Comparison of ENCODE assay signal across 18 cellular contexts in genomic region chr7:883029-884021, GRCh38. TPM values are rescaled to one million over a fixed set of nuclear protein-coding genes. Genes with fewer than 3 reads are reported as not detected.
A peak's percentile ranks its signal among the peaks of the same experiment; 100 is the strongest.
DNase-seq lines count a peak whose midpoint lies in the region; ATAC-seq and TF ChIP-seq lines count a peak whose summit lies in the region.
"Had no signal": no experiment of that assay in that cellular context is flagged by ENCODE, and none has a peak within 500 bp of the region (broad histone marks: within the 10 kb centered on the region; RNA-seq: fewer than 3 reads in every experiment).

No MANE protein-coding gene starts in this region.

- intact Hi-C loops in Right ventricle myocardium inferior (cut with DNase I) = loop anchor here (10.0 kb wide), 1 partner anchor 291 kb away; no protein-coding TSS in a partner anchor
- intact Hi-C loops in cardiac septum (cut with DNase I) = no loop called here

- no peaks in the 10 kb centered on the region for H3K9me3 Mint-ChIP-seq in endodermal cell
- H3K9me3 Mint-ChIP-seq in mesothelial cell of epicardium = no peaks in the 10 kb centered on the region
- H3K9me3 Mint-ChIP-seq in type B pancreatic cell = no peaks in the 10 kb centered on the region
- no peaks in the 10 kb centered on the region for H3K9me3 Mint-ChIP-seq in osteocyte (ENCODE audit: unreplicated experiment)

- peak; percentile 69 for DNase-seq in Right ventricle myocardium inferior (ENCODE audit: missing footprints)
- DNase-seq in cardiac septum (ENCODE audit: low spot score) = no peak
- no peak for DNase-seq in endodermal cell
- no peak for DNase-seq in mesothelial cell of epicardium (ENCODE audit: low spot score in 2 of 2, unreplicated experiment in 2 of 2)
- no peak for DNase-seq in type B pancreatic cell (ENCODE audit: extremely low spot score, unreplicated experiment)
- DNase-seq in ecto neural progenitor cell (ENCODE audit: low spot score) = no peak
- no peak for DNase-seq in osteocyte (ENCODE audit: extremely low spot score, unreplicated experiment)
- no peak for DNase-seq in NCI-H510A treated with DMSO at 0.1 percent for 48 hours (lab: John Stamatoyannopoulos, UW)
- DNase-seq: activated T-cell treated with anti-CD3 and anti-CD28 coated beads, Interleukin-2, amount 50 U/mL, for 48 hours; DMS153; effector memory CD4-positive, alpha-beta T cell; Kasumi-1; NCI-H1930; OCI-M1; SW 1271 had no signal

- H3K36me3 Mint-ChIP-seq in endodermal cell (ENCODE audit: low read depth) (peaks cover 21% of the 10 kb centered on the region), mesothelial cell of epicardium (peaks cover 5% of the 10 kb centered on the region), type B pancreatic cell (peaks cover 8% of the 10 kb centered on the region), osteocyte (ENCODE audit: unreplicated experiment) (peaks cover 7% of the 10 kb centered on the region)

- H3K36me3 ChIP-seq in endodermal cell (ENCODE audit: control insufficient read depth, insufficient read depth, low read length) = peaks cover 35% of the 10 kb centered on the region

- H3K4me3 Mint-ChIP-seq in endodermal cell (no peak overlapping the region), mesothelial cell of epicardium (no peak overlapping the region), type B pancreatic cell (peak overlapping the region; percentile 29), osteocyte (ENCODE audit: unreplicated experiment) (no peak overlapping the region)

- peak; percentile 38 for ATAC-seq in Right ventricle myocardium inferior

- no peaks in the 10 kb centered on the region for H3K9me3 ChIP-seq in endodermal cell (ENCODE audit: control insufficient read depth, low read length)
- H3K9me3 ChIP-seq: ascending aorta, prostate gland had no signal

- H3K27me3 ChIP-seq in endodermal cell (ENCODE audit: control insufficient read depth, insufficient read depth, low read length, poor library complexity, severe bottlenecking) = no peaks in the 10 kb centered on the region
- H3K27me3 ChIP-seq: ascending aorta had no signal

- H3K4me1 ChIP-seq in endodermal cell (ENCODE audit: control insufficient read depth, insufficient read depth, low read length) = no peaks in the 10 kb centered on the region

- no peak overlapping the region for H3K9ac ChIP-seq in endodermal cell (ENCODE audit: extremely low read depth, low read length, poor library complexity, severe bottlenecking)

- H3K4me1 Mint-ChIP-seq in endodermal cell = peaks cover 6% of the 10 kb centered on the region
- H3K4me1 Mint-ChIP-seq in mesothelial cell of epicardium = peaks cover 4% of the 10 kb centered on the region
- H3K4me1 Mint-ChIP-seq in type B pancreatic cell (ENCODE audit: unreplicated experiment) = peaks cover 17% of the 10 kb centered on the region
- peaks cover 19% of the 10 kb centered on the region for H3K4me1 Mint-ChIP-seq in osteocyte (ENCODE audit: unreplicated experiment)

- 95 to 98% methylated on average over 48 to 51 of the region's 51 CpGs for WGBS in endodermal cell (ENCODE audit: insufficient coverage in 1 of 2, insufficient read length in 1 of 2), 2 experiments

- H3K27ac Mint-ChIP-seq in endodermal cell = peak overlapping the region; percentile 48
- peak overlapping the region; percentile 19 for H3K27ac Mint-ChIP-seq in mesothelial cell of epicardium
- peak overlapping the region; percentile 78 for H3K27ac Mint-ChIP-seq in type B pancreatic cell
- no peak overlapping the region for H3K27ac Mint-ChIP-seq in osteocyte (ENCODE audit: unreplicated experiment)

- no peak overlapping the region for H3K4me3 ChIP-seq in endodermal cell (ENCODE audit: low read length)
- H3K4me3 ChIP-seq: ascending aorta, lung, prostate gland had no signal

- TF ChIP-seq CTCF in endodermal cell (conservative IDR thresholded peaks at IDR 0.05) (no peak), mesothelial cell of epicardium (IDR thresholded peaks at IDR 0.05; ENCODE audit: unreplicated experiment) (no peak), type B pancreatic cell (conservative IDR thresholded peaks at IDR 0.05) (no peak), osteocyte (IDR thresholded peaks at IDR 0.05) (no peak)

- no peak overlapping the region for H3K27ac ChIP-seq in endodermal cell (ENCODE audit: low read depth, low read length)
- H3K27ac ChIP-seq: ascending aorta had no signal

- H3K27me3 Mint-ChIP-seq in endodermal cell (ENCODE audit: insufficient read depth) (no peaks in the 10 kb centered on the region), mesothelial cell of epicardium (ENCODE audit: low read depth) (no peaks in the 10 kb centered on the region), type B pancreatic cell (no peaks in the 10 kb centered on the region), osteocyte (ENCODE audit: unreplicated experiment) (no peaks in the 10 kb centered on the region)

RNA-seq across cellular contexts. Expression of gene GET4, which starts 7.0 kb away (rescaled TPM):
- total RNA-seq in Right ventricle myocardium inferior (19.1 TPM), cardiac septum (21.3 TPM), endodermal cell (10 to 100 TPM; 73.3 to 84.3 TPM), mesothelial cell of epicardium (67.9 to 77.6 TPM (median 72.2 TPM) in 3 replicates), type B pancreatic cell (ENCODE audit: low replicate concordance) (46.3 and 50.0 TPM in 2 replicates), osteocyte (33.7 and 36.4 TPM in 2 replicates)
- polyA plus RNA-seq in endodermal cell (2013, experiment 1 of 2) = 49.1 TPM
- 46.6 TPM for polyA plus RNA-seq in endodermal cell (2013, experiment 2 of 2)

RNA-seq across cellular contexts. Expression of gene SUN1, which starts 51.0 kb away (rescaled TPM):
- total RNA-seq in Right ventricle myocardium inferior (176 TPM), cardiac septum (153 TPM), endodermal cell (100 to 1,000 TPM; 133 to 136 TPM), mesothelial cell of epicardium (199 to 201 TPM (median 200 TPM) in 3 replicates), type B pancreatic cell (ENCODE audit: low replicate concordance) (121 and 146 TPM in 2 replicates), osteocyte (212 and 226 TPM in 2 replicates)
- polyA plus RNA-seq in endodermal cell (2013, experiment 1 of 2) = 114 TPM
- 103 TPM for polyA plus RNA-seq in endodermal cell (2013, experiment 2 of 2)
